27 cellular contexts compared by ENCODE assay signal in genomic region chr17:4839221-4839620, GRCh38. TPM values are rescaled to one million over a fixed set of nuclear protein-coding genes. Genes with fewer than 3 reads are reported as not detected.
A peak's percentile ranks its signal among the peaks of the same experiment; 100 is the strongest.
DNase-seq lines count a peak whose midpoint lies in the region; ATAC-seq and TF ChIP-seq lines count a peak whose summit lies in the region.
"Had no signal": no experiment of that assay in that cellular context is flagged by ENCODE, and none has a peak within 500 bp of the region (broad histone marks: within the 10 kb centered on the region; RNA-seq: fewer than 3 reads in every experiment).

No MANE protein-coding gene starts in this region.

- H3K27ac ChIP-seq in RWPE2 (ENCODE audit: poor library complexity, severe bottlenecking) (peak overlapping the region; percentile 30), foreskin keratinocyte (peak overlapping the region; percentile 40), smooth muscle cell (ENCODE audit: low read depth) (peak overlapping the region; percentile 81)
- H3K27ac ChIP-seq: BLaER1 treated with 17β-estradiol and CSF1 and Interleukin-3, amounts not matched to agents 10 nM and 100 nM; HL-60; neutrophil; prostate gland; right lobe of liver; transverse colon had no signal

- H3K4me3 Mint-ChIP-seq in Caco-2 (ENCODE audit: unreplicated experiment), result no peak overlapping the region
- H3K4me3 Mint-ChIP-seq: activated naive CD8-positive, alpha-beta T cell treated with anti-CD3 and anti-CD28 coated beads for 36 hours; memory B cell; T-helper 1 cell treated with Interleukin-12 subunit alpha and Interleukin-12 subunit beta and Interleukin-4 antibody, amounts not matched to agents 30 μg/mL and 1 μg/mL, for 36 hours had no signal

- H3K9me3 Mint-ChIP-seq in Caco-2 (ENCODE audit: unreplicated experiment), result no peaks in the 10 kb centered on the region
- H3K9me3 Mint-ChIP-seq: activated naive CD8-positive, alpha-beta T cell treated with anti-CD3 and anti-CD28 coated beads for 36 hours; memory B cell; T-helper 1 cell treated with Interleukin-12 subunit alpha and Interleukin-12 subunit beta and Interleukin-4 antibody, amounts not matched to agents 30 μg/mL and 1 μg/mL, for 36 hours had no signal

- H3K79me2 ChIP-seq in smooth muscle cell (ENCODE audit: low read depth), result peaks cover 72% of the 10 kb centered on the region

- DNase-seq in Caco-2 (no peak), RWPE2 (ENCODE audit: low spot score) (no peak), foreskin keratinocyte (no peak), smooth muscle cell (lab: John Stamatoyannopoulos, UW; ENCODE audit: unreplicated experiment) (no peak)
- DNase-seq in stimulated activated naive CD4-positive, alpha-beta T cell (lab: John Stamatoyannopoulos, UW), result no peak
- DNase-seq: activated CD4-positive, alpha-beta T cell treated with anti-CD3 and anti-CD28 coated beads, Interleukin-2, amount 50 U/mL, for 48 hours; activated CD4-positive, CD25-positive, alpha-beta regulatory T cell treated with anti-CD3 and anti-CD28 coated beads, Interleukin-2, amount 50 U/mL, for 72 hours; activated naive CD8-positive, alpha-beta T cell treated with anti-CD3 and anti-CD28 coated beads for 36 hours; aorta; effector CD8-positive, alpha-beta T cell; left colon; right lobe of liver; SK-N-SH; stimulated activated CD4-positive, alpha-beta T cell treated with anti-CD3 and anti-CD28 coated beads, Interleukin-12 subunit alpha, Interleukin-12 subunit beta, amount 100 ng/mL, for 4 hours; stimulated activated CD4-positive, alpha-beta T cell treated with anti-CD3 and anti-CD28 coated beads, Interleukin-2, amount 100 ng/mL, for 48 hours; transverse colon had no signal

- H3K4me1 ChIP-seq in Caco-2 (peaks cover 13% of the 10 kb centered on the region), RWPE2 (ENCODE audit: insufficient read depth, poor library complexity, severe bottlenecking) (peaks cover 13% of the 10 kb centered on the region), foreskin keratinocyte (peaks cover 17% of the 10 kb centered on the region), smooth muscle cell (ENCODE audit: low read depth) (peaks cover 9% of the 10 kb centered on the region)
- H3K4me1 ChIP-seq: prostate gland had no signal

- no peaks in the 10 kb centered on the region for H3K27me3 ChIP-seq in Caco-2 (replicated peaks; ENCODE audit: control insufficient read depth, insufficient read depth, low read length)
- no peaks in the 10 kb centered on the region for H3K27me3 ChIP-seq in RWPE2 (ENCODE audit: insufficient read depth, poor library complexity, severe bottlenecking)
- H3K27me3 ChIP-seq in foreskin keratinocyte, result no peaks in the 10 kb centered on the region
- H3K27me3 ChIP-seq in smooth muscle cell (ENCODE audit: low read depth), result no peaks in the 10 kb centered on the region
- H3K27me3 ChIP-seq: BLaER1 treated with 17β-estradiol and CSF1 and Interleukin-3, amounts not matched to agents 10 nM and 100 nM; neutrophil; right lobe of liver; transverse colon had no signal

- TF ChIP-seq CTCF in Caco-2 (IDR thresholded peaks at IDR 0.05; ENCODE audit: insufficient read depth in 1 of 2, low read depth in 1 of 2, low read length in 1 of 2, severe bottlenecking in 1 of 2, unreplicated experiment in 1 of 2) (no peak), RWPE2 (IDR thresholded peaks at IDR 0.05; ENCODE audit: poor library complexity, severe bottlenecking) (no peak), foreskin keratinocyte (conservative IDR thresholded peaks at IDR 0.05) (no peak), smooth muscle cell (IDR thresholded peaks at IDR 0.05; ENCODE audit: borderline replicate concordance, insufficient read depth, poor library complexity, severe bottlenecking) (no peak)

- no peaks in the 10 kb centered on the region for H3K36me3 ChIP-seq in Caco-2 (ENCODE audit: control insufficient read depth, insufficient read depth, low read length)
- peaks cover 45% of the 10 kb centered on the region for H3K36me3 ChIP-seq in RWPE2 (ENCODE audit: low read depth)
- no peaks in the 10 kb centered on the region for H3K36me3 ChIP-seq in smooth muscle cell (ENCODE audit: low read depth)
- H3K36me3 ChIP-seq: prostate gland, right lobe of liver, transverse colon had no signal

- no peaks in the 10 kb centered on the region for H3K27me3 Mint-ChIP-seq in Caco-2 (ENCODE audit: insufficient read depth, unreplicated experiment)
- H3K27me3 Mint-ChIP-seq: activated naive CD8-positive, alpha-beta T cell treated with anti-CD3 and anti-CD28 coated beads for 36 hours; memory B cell had no signal

- ATAC-seq in RWPE2 (ENCODE audit: low read depth) (no peak), foreskin keratinocyte (no peak), HG03045 (IDR thresholded peaks at IDR 0.05; ENCODE audit: unreplicated experiment) (no peak), HG03097 (IDR thresholded peaks at IDR 0.05; ENCODE audit: low FRiP score, unreplicated experiment) (no peak)
- ATAC-seq: left colon, right lobe of liver had no signal

- BruUV-seq in Caco-2 (replicated peaks; lab: Mats Ljungman, UMichigan), result no TSS peak

- intact Hi-C loops in Caco-2 (cut with micrococcal nuclease; ENCODE audit: unreplicated experiment), result no loop called here

- peaks cover 20% of the 10 kb centered on the region for H3F3A ChIP-seq in smooth muscle cell (ENCODE audit: low read depth)

- CTCF ChIA-PET in Caco-2 (lab: Charles Lee), result no interaction called here

- 92% methylated on average over 8 of the region's 8 CpGs for WGBS in smooth muscle cell (ENCODE audit: low lambda C conversion rate)

- H3K4me1 Mint-ChIP-seq in Caco-2 (ENCODE audit: low read depth, unreplicated experiment), result peaks cover 20% of the 10 kb centered on the region

- H4K20me1 ChIP-seq in smooth muscle cell (ENCODE audit: low read depth), result peaks cover 88% of the 10 kb centered on the region

- no peak overlapping the region for H2AFZ ChIP-seq in smooth muscle cell (ENCODE audit: low read depth)

- H3K27ac Mint-ChIP-seq in Caco-2 (ENCODE audit: unreplicated experiment), result peak overlapping the region; percentile 41
- H3K27ac Mint-ChIP-seq: activated naive CD8-positive, alpha-beta T cell treated with anti-CD3 and anti-CD28 coated beads for 36 hours had no signal

- H3K9me3 ChIP-seq in Caco-2, result no peaks in the 10 kb centered on the region
- H3K9me3 ChIP-seq in RWPE2 (ENCODE audit: severe bottlenecking), result no peaks in the 10 kb centered on the region
- H3K9me3 ChIP-seq in smooth muscle cell (replicated peaks; ENCODE audit: low read depth), result no peaks in the 10 kb centered on the region
- H3K9me3 ChIP-seq: BLaER1 treated with 17β-estradiol and CSF1 and Interleukin-3, amounts not matched to agents 10 nM and 100 nM; HAP-1; neutrophil; prostate gland; right lobe of liver; SK-N-SH; transverse colon had no signal

- peak overlapping the region; percentile 74 for H3K4me2 ChIP-seq in smooth muscle cell
- H3K4me2 ChIP-seq: SK-N-SH had no signal

- peaks cover 7% of the 10 kb centered on the region for H3K36me3 Mint-ChIP-seq in Caco-2 (ENCODE audit: insufficient read depth, unreplicated experiment)

- POLR2A ChIA-PET in Caco-2 (lab: Charles Lee), result no interaction called here

- H3K4me3 ChIP-seq in Caco-2 (ENCODE audit: low read depth, low read length) (no peak overlapping the region), RWPE2 (ENCODE audit: severe bottlenecking) (no peak overlapping the region), smooth muscle cell (no peak overlapping the region)
- H3K4me3 ChIP-seq: BLaER1 treated with 17β-estradiol and CSF1 and Interleukin-3, amounts not matched to agents 10 nM and 100 nM; HAP-1; prostate gland; right lobe of liver; transverse colon had no signal

- peak overlapping the region; percentile 45 for H3K9ac ChIP-seq in smooth muscle cell (ENCODE audit: low read depth)
- H3K9ac ChIP-seq: BLaER1 treated with 17β-estradiol and CSF1 and Interleukin-3, amounts not matched to agents 10 nM and 100 nM; SK-N-SH had no signal

RNA-seq across cellular contexts. Expression of gene MINK1, which starts 6.1 kb away (rescaled TPM):
- total RNA-seq in Caco-2 (2022) (47.7 and 49.4 TPM in 2 replicates), foreskin keratinocyte (81.5 and 85.5 TPM in 2 replicates), smooth muscle cell (25.3 and 26.6 TPM in 2 replicates)
- polyA plus RNA-seq in foreskin keratinocyte (51.5 and 53.7 TPM in 2 replicates), smooth muscle cell (26.8 and 40.3 TPM in 2 replicates)

RNA-seq across cellular contexts. Expression of gene PLD2, which starts 32.3 kb away (rescaled TPM):
- total RNA-seq in Caco-2 (2022) (46.5 and 47.2 TPM in 2 replicates), foreskin keratinocyte (27.9 and 31.6 TPM in 2 replicates), smooth muscle cell (19.9 and 20.3 TPM in 2 replicates)
- polyA plus RNA-seq in foreskin keratinocyte (20.4 and 22.8 TPM in 2 replicates), smooth muscle cell (9.9 and 26.4 TPM in 2 replicates)

RNA-seq across cellular contexts. Expression of gene PSMB6, which starts 43.3 kb away (rescaled TPM):
- total RNA-seq in Caco-2 (2022) (133 and 136 TPM in 2 replicates), foreskin keratinocyte (231 and 249 TPM in 2 replicates), smooth muscle cell (139 and 162 TPM in 2 replicates)
- polyA plus RNA-seq in foreskin keratinocyte (385 and 388 TPM in 2 replicates), smooth muscle cell (434 and 438 TPM in 2 replicates)

RNA-seq across cellular contexts. Expression of gene GLTPD2, which starts 50.5 kb away (rescaled TPM):
- 11.8 and 15.6 TPM in 2 replicates for total RNA-seq in Caco-2 (2022)
- not detected in 2 replicates for total RNA-seq in foreskin keratinocyte
- not detected in 2 replicates for polyA plus RNA-seq in foreskin keratinocyte
- total RNA-seq in smooth muscle cell, result not detected in 2 replicates
- polyA plus RNA-seq in smooth muscle cell, result 0.82 and 0.89 TPM in 2 replicates
- total RNA-seq: activated naive CD8-positive, alpha-beta T cell treated with anti-CD3 and anti-CD28 coated beads for 36 hours; aorta; bronchial epithelial cell; NCI-H460; prostate gland had no signal
- polyA plus RNA-seq: SK-N-SH had no signal

Comparison
In these comparisons a context has a peak if more than half of its experiments do, and no peak if none do; other contexts are left out.
1. H3K27ac ChIP-seq: peak in every context shown above with its lines; median percentile 81 in smooth muscle cell; 40 in foreskin keratinocyte; 30 in RWPE2.